ENCODE assay signal across 9 cellular contexts in the genomic region with DNA sequence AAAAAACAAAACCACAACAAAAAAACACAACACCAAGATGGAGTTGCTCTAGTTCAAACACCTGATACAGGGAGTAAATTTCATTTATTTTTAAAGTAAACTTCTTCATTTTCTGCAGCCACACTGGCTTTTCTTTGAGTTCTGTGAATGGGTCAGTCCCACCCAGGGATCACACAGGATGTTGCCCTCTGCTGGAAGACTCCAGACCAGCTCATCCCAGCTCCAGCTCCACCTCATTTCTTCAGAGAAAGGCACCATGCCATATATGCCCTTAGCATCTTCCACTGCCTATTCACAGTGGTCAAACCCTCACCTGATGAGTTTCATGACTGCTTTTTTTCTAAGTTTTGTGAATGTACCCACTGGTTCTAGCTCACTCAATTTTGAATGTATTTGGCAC. TPM values are rescaled to one million over a fixed set of nuclear protein-coding genes. Genes with fewer than 3 reads are reported as not detected.
DNase-seq lines count a peak whose midpoint lies in the region; ATAC-seq and TF ChIP-seq lines count a peak whose summit lies in the region.
"Had no signal": no experiment of that assay in that cellular context is flagged by ENCODE, and none has a peak within 500 bp of the region (broad histone marks: within the 10 kb centered on the region; RNA-seq: fewer than 3 reads in every experiment).

No MANE protein-coding gene starts in this region.

- no peak overlapping the region for H3K27ac Mint-ChIP-seq in memory B cell

- no peaks in the 10 kb centered on the region for H3K27me3 Mint-ChIP-seq in memory B cell
- H3K27me3 Mint-ChIP-seq: central memory CD8-positive, alpha-beta T cell had no signal

- H3K36me3 ChIP-seq in IMR-90 (ENCODE audit: control insufficient read depth, insufficient read depth, low read length), result peaks cover 27% of the 10 kb centered on the region

- H3K56ac ChIP-seq in IMR-90 (ENCODE audit: extremely low read depth, insufficient read depth, low read length), result no peak overlapping the region

- H4K5ac ChIP-seq in IMR-90 (ENCODE audit: low read depth, low read length), result no peak overlapping the region

- H3K4me1 Mint-ChIP-seq in memory B cell, result peaks cover 33% of the 10 kb centered on the region

- no peak overlapping the region for H3K4me2 ChIP-seq in IMR-90 (ENCODE audit: low read depth, low read length)

- H3K23ac ChIP-seq in IMR-90 (ENCODE audit: low read depth, low read length), result no peak overlapping the region

- H2AK9ac ChIP-seq in IMR-90 (replicated peaks; ENCODE audit: low read depth, low read length, poor library complexity), result no peak overlapping the region

- H3K4me3 ChIP-seq in IMR-90 (ENCODE audit: insufficient read depth, low read depth, low read length), result no peak overlapping the region
- no peak overlapping the region for H3K4me3 ChIP-seq in astrocyte of the spinal cord (ENCODE audit: low read depth, low read length)

- no peak for TF ChIP-seq POLR2A in IMR-90 (IDR thresholded peaks at IDR 0.05; ENCODE audit: low read depth, low read length)

- DNase-seq in ACHN (peak; percentile 76), IMR-90 (peak; percentile 56), astrocyte of the spinal cord (ENCODE audit: low read depth, low spot score) (peak; percentile 49), memory B cell (ENCODE audit: low spot score in 2 of 2) (no peak), NCI-H526 treated with DMSO at 0.1 percent for 48 hours (lab: John Stamatoyannopoulos, UW) (no peak), HK-2 (ENCODE audit: unreplicated experiment) (no peak)
- DNase-seq in activated T-cell treated with anti-CD3 and anti-CD28 coated beads, Interleukin-2, amount 50 U/mL, for 1 hour, result no peak

- H3K4me3 Mint-ChIP-seq in memory B cell, result no peak overlapping the region
- H3K4me3 Mint-ChIP-seq: central memory CD8-positive, alpha-beta T cell had no signal

- no peaks in the 10 kb centered on the region for H3K9me3 ChIP-seq in IMR-90 (ENCODE audit: control insufficient read depth, insufficient read depth, low read length)

- H2AFZ ChIP-seq in IMR-90 (replicated peaks; ENCODE audit: low read length, poor library complexity), result no peak overlapping the region

- H3K4me1 ChIP-seq in IMR-90 (ENCODE audit: control insufficient read depth, insufficient read depth, low read length), result peaks cover 8% of the 10 kb centered on the region

- H3K79me1 ChIP-seq in IMR-90 (ENCODE audit: low read depth in 1 of 2, low read length in 2 of 2), result peaks cover 24 to 60% of the 10 kb centered on the region in 2 experiments

- H4K91ac ChIP-seq in IMR-90 (ENCODE audit: insufficient read depth, low read depth, low read length), result no peak overlapping the region

- peaks cover 36% of the 10 kb centered on the region for H3K36me3 Mint-ChIP-seq in memory B cell

- no TSS peak for BruUV-seq in IMR-90 (replicated peaks; lab: Mats Ljungman, UMichigan)

- no peak overlapping the region for H2AK5ac ChIP-seq in IMR-90 (ENCODE audit: low read depth, low read length)

- H3K9me3 Mint-ChIP-seq in memory B cell, result no peaks in the 10 kb centered on the region
- H3K9me3 Mint-ChIP-seq: central memory CD8-positive, alpha-beta T cell had no signal

- CTCF ChIA-PET in IMR-90 (lab: Yijun Ruan, JAX), result interaction anchor here (0.6 to 1.3 kb wide), 3 partner anchors 98 to 332 kb away, joined by 3 to 4 read pairs (median 4); a partner anchor contains a TSS

- no peak overlapping the region for H2BK20ac ChIP-seq in IMR-90 (ENCODE audit: low read depth, low read length)

- in situ Hi-C loops in ACHN (cut with HindIII; ENCODE audit: low pct_ligation_motif_present, low pct_unique_long_range_greater_than_20kb, low sequenced_read_pairs) (no loop called here), IMR-90 (cut with MboI; ENCODE audit: low sequenced_read_pairs) (loop anchor here (5.0 to 10.0 kb wide), 2 partner anchors 104 to 156 kb away; a partner anchor contains a TSS), astrocyte of the spinal cord (cut with HindIII; ENCODE audit: low sequenced_read_pairs) (no loop called here)

- ATAC-seq in IMR-90 (ENCODE audit: low read depth) (peak; percentile 41; the same call in 1 of the 2 replicates), memory B cell (ENCODE audit: low read depth) (peak; percentile 62)

- TF ChIP-seq CTCF in GM12872 (IDR thresholded peaks at IDR 0.05; ENCODE audit: insufficient read depth, low read depth, low read length) (peak; percentile 56), IMR-90 (conservative IDR thresholded peaks at IDR 0.05; ENCODE audit: low read depth, low read length) (peak; percentile 54), astrocyte of the spinal cord (IDR thresholded peaks at IDR 0.05; ENCODE audit: low read depth, low read length) (peak; percentile 64)

- TF ChIP-seq RAD21 in IMR-90 (IDR thresholded peaks at IDR 0.05; ENCODE audit: low read length), result peak; percentile 55

- no peak overlapping the region for H2BK15ac ChIP-seq in IMR-90 (ENCODE audit: low read depth, low read length)

- H3K9ac ChIP-seq in IMR-90 (ENCODE audit: low read depth, low read length), result no peak overlapping the region

- H3K27me3 ChIP-seq in IMR-90 (ENCODE audit: control insufficient read depth, insufficient read depth, low read length), result no peaks in the 10 kb centered on the region

- H3K14ac ChIP-seq in IMR-90 (replicated peaks; ENCODE audit: low read depth, low read length), result no peak overlapping the region

- H3K9me1 ChIP-seq in IMR-90 (ENCODE audit: insufficient read depth, low read length), result peaks cover 6% of the 10 kb centered on the region

- no peak overlapping the region for H3K4ac ChIP-seq in IMR-90 (ENCODE audit: low read depth, low read length)

- H3K18ac ChIP-seq in IMR-90 (ENCODE audit: low read depth, low read length), result no peak overlapping the region

- no peak overlapping the region for H2BK120ac ChIP-seq in IMR-90 (ENCODE audit: low read depth, low read length)

- H4K20me1 ChIP-seq in IMR-90 (ENCODE audit: insufficient read depth, low read length), result 0 out of 2 replicates have a peak, but pooled peaks cover 2% of the 10 kb centered on the region

- no peak overlapping the region for H3K27ac ChIP-seq in IMR-90 (ENCODE audit: insufficient read depth, low read length)

- POLR2A ChIA-PET in IMR-90 (lab: Charles Lee; ENCODE audit: unreplicated experiment), result no interaction called here

- peak overlapping the region; percentile 6 to 50; a peak in 2 of 4 replicates for H4K8ac ChIP-seq in IMR-90 (ENCODE audit: low read depth in 2 of 2, low read length in 2 of 2)

- H2BK5ac ChIP-seq in IMR-90 (ENCODE audit: low read depth, low read length, poor library complexity, severe bottlenecking), result no peak overlapping the region

- dilution Hi-C loops in IMR-90 (cut with HindIII; ENCODE audit: low sequenced_read_pairs, unreplicated experiment), result no loop called here

- intact Hi-C loops in IMR-90 (cut with micrococcal nuclease), result loop anchor here (2.0 to 10.0 kb wide), 4 partner anchors 98 to 954 kb away; a partner anchor contains a TSS

TF ChIP-seq in IMR-90, 13 proteins besides CTCF, POLR2A, EP300 and RAD21:
- peak; percentile 63 for TF ChIP-seq SMC3 (IDR thresholded peaks at IDR 0.05; ENCODE audit: low read depth, low read length)
- TF ChIP-seq, protein P1, sequence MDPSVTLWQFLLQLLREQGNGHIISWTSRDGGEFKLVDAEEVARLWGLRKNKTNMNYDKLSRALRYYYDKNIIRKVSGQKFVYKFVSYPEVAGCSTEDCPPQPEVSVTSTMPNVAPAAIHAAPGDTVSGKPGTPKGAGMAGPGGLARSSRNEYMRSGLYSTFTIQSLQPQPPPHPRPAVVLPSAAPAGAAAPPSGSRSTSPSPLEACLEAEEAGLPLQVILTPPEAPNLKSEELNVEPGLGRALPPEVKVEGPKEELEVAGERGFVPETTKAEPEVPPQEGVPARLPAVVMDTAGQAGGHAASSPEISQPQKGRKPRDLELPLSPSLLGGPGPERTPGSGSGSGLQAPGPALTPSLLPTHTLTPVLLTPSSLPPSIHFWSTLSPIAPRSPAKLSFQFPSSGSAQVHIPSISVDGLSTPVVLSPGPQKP (IDR thresholded peaks at IDR 0.05; ENCODE audit: borderline replicate concordance, low read depth, low read length), result no peak
TF ChIP-seq in IMR-90: peak in this region for 1.

RNA-seq across cellular contexts. Expression of a gene that starts 8.0 kb away (rescaled TPM):
- 244 and 327 TPM in 2 replicates for total RNA-seq in IMR-90 (2012; rRNA removed)
- polyA plus RNA-seq in IMR-90 (2012; rRNA removed), result 268 and 322 TPM in 2 replicates
- polyA plus RNA-seq in IMR-90 (2012; cell fraction: cytosol; rRNA removed), result 108 and 182 TPM in 2 replicates
- 55.5 and 273 TPM in 2 replicates for polyA plus RNA-seq in IMR-90 (2012; cell fraction: nucleus; rRNA removed; ENCODE audit: low replicate concordance)

RNA-seq across cellular contexts. Expression of a gene that starts 22.9 kb away (rescaled TPM):
- total RNA-seq in IMR-90 (2012; rRNA removed), result 31.4 and 40.0 TPM in 2 replicates
- 16.1 and 18.3 TPM in 2 replicates for polyA plus RNA-seq in IMR-90 (2012; rRNA removed)
- 0.74 and 1.2 TPM in 2 replicates for polyA plus RNA-seq in IMR-90 (2012; cell fraction: cytosol; rRNA removed)
- polyA plus RNA-seq in IMR-90 (2012; cell fraction: nucleus; rRNA removed; ENCODE audit: low replicate concordance), result 0.94 and 13.1 TPM in 2 replicates

Comparison
In these comparisons a context has a peak if more than half of its experiments do, and no peak if none do; other contexts are left out.
1. DNase-seq: peak in ACHN (single experiment), IMR-90 (single experiment) and astrocyte of the spinal cord (single experiment); none in memory B cell (0 of 2), NCI-H526 treated with DMSO at 0.1 percent for 48 hours (single experiment), activated T-cell treated with anti-CD3 and anti-CD28 coated beads, Interleukin-2, amount 50 U/mL, for 1 hour (single experiment) and HK-2 (single experiment).
2. Peak in every context shown above with its lines, with median percentiles within 50 percentile points of each other: CTCF ChIP-seq.